In genomic region chr13:32408296-32408998, GRCh38 we compare ENCODE assay signal across 13 cellular contexts. TPM values are rescaled to one million over a fixed set of nuclear protein-coding genes. Genes with fewer than 3 reads are reported as not detected.
DNase-seq lines count a peak whose midpoint lies in the region; ATAC-seq and TF ChIP-seq lines count a peak whose summit lies in the region.
"Had no signal": no experiment of that assay in that cellular context is flagged by ENCODE, and none has a peak within 500 bp of the region (broad histone marks: within the 10 kb centered on the region; RNA-seq: fewer than 3 reads in every experiment).

No MANE protein-coding gene starts in this region.

- H3K9me3 Mint-ChIP-seq in activated T-cell treated with anti-CD3 and anti-CD28 coated beads, Interleukin-2, amount 50 U/mL, for 72 hours, result no peaks in the 10 kb centered on the region
- H3K9me3 Mint-ChIP-seq in stimulated activated effector memory CD8-positive, alpha-beta T cell treated with anti-CD3 and anti-CD28 coated beads, Interleukin-12 subunit alpha, Interleukin-12 subunit beta, amount 100 ng/mL, for 72 hours, result no peaks in the 10 kb centered on the region

- intact Hi-C loops in left ventricle myocardium superior (cut with micrococcal nuclease), result no loop called here

- H3K27ac ChIP-seq in VCaP, result peak overlapping the region; percentile 93
- H3K27ac ChIP-seq: stomach had no signal

- H3K36me3 Mint-ChIP-seq in activated T-cell treated with anti-CD3 and anti-CD28 coated beads, Interleukin-2, amount 50 U/mL, for 72 hours (ENCODE audit: insufficient read depth in 2 of 2), result peaks cover 0 to 5% of the 10 kb centered on the region in 2 donors
- peaks cover 56% of the 10 kb centered on the region for H3K36me3 Mint-ChIP-seq in stimulated activated effector memory CD8-positive, alpha-beta T cell treated with anti-CD3 and anti-CD28 coated beads, Interleukin-12 subunit alpha, Interleukin-12 subunit beta, amount 100 ng/mL, for 72 hours

- H3K27ac Mint-ChIP-seq in activated T-cell treated with anti-CD3 and anti-CD28 coated beads, Interleukin-2, amount 50 U/mL, for 72 hours, result peak overlapping the region; percentile 45
- H3K27ac Mint-ChIP-seq in stimulated activated effector memory CD8-positive, alpha-beta T cell treated with anti-CD3 and anti-CD28 coated beads, Interleukin-12 subunit alpha, Interleukin-12 subunit beta, amount 100 ng/mL, for 72 hours, result peak overlapping the region; percentile 69

- peak; percentile 36 to 51 for ATAC-seq in activated T-cell treated with anti-CD3 and anti-CD28 coated beads, Interleukin-2, amount 50 U/mL, for 72 hours (replicated peaks in 1 of 2)
- ATAC-seq in GM21619 (IDR thresholded peaks at IDR 0.05; ENCODE audit: unreplicated experiment) (peak; percentile 16), left ventricle myocardium superior (no peak), GM18907 (IDR thresholded peaks at IDR 0.05; ENCODE audit: unreplicated experiment) (no peak)
- no peak for ATAC-seq in stimulated activated effector memory CD8-positive, alpha-beta T cell treated with anti-CD3 and anti-CD28 coated beads, Interleukin-12 subunit alpha, Interleukin-12 subunit beta, amount 100 ng/mL, for 72 hours

- no peaks in the 10 kb centered on the region for H3K27me3 Mint-ChIP-seq in activated T-cell treated with anti-CD3 and anti-CD28 coated beads, Interleukin-2, amount 50 U/mL, for 72 hours (ENCODE audit: low read depth)

- TF ChIP-seq CTCF in VCaP (conservative IDR thresholded peaks at IDR 0.05), result no peak

- DNase-seq in activated T-cell treated with anti-CD3 and anti-CD28 coated beads, Interleukin-2, amount 50 U/mL, for 72 hours, result no peak
- DNase-seq in activated T-cell treated with anti-CD3 and anti-CD28 coated beads for 4 hours, result no peak
- DNase-seq in stimulated activated effector memory CD8-positive, alpha-beta T cell treated with anti-CD3 and anti-CD28 coated beads, Interleukin-12 subunit alpha, Interleukin-12 subunit beta, amount 100 ng/mL, for 72 hours (ENCODE audit: low spot score in 2 of 2), result no peak
- no peak for DNase-seq in left ventricle myocardium superior
- DNase-seq in activated gamma-delta T cell treated with Interleukin-2 at 50 U/mL for 16 hours, result no peak
- DNase-seq: foreskin fibroblast; GDM1; NCI-H446 treated with DMSO at 0.1 percent for 48 hours; stimulated activated CD4-positive, alpha-beta T cell treated with anti-CD3 and anti-CD28 coated beads, Interleukin-4, amount 100 ng/mL, for 4 hours; stomach had no signal

- peak overlapping the region; percentile 67 to 80 for H3K4me3 Mint-ChIP-seq in activated T-cell treated with anti-CD3 and anti-CD28 coated beads, Interleukin-2, amount 50 U/mL, for 72 hours
- peak overlapping the region; percentile 36 for H3K4me3 Mint-ChIP-seq in stimulated activated effector memory CD8-positive, alpha-beta T cell treated with anti-CD3 and anti-CD28 coated beads, Interleukin-12 subunit alpha, Interleukin-12 subunit beta, amount 100 ng/mL, for 72 hours

- peaks cover 30% of the 10 kb centered on the region for H3K4me1 Mint-ChIP-seq in activated T-cell treated with anti-CD3 and anti-CD28 coated beads, Interleukin-2, amount 50 U/mL, for 72 hours (ENCODE audit: low read depth)
- H3K4me1 Mint-ChIP-seq in stimulated activated effector memory CD8-positive, alpha-beta T cell treated with anti-CD3 and anti-CD28 coated beads, Interleukin-12 subunit alpha, Interleukin-12 subunit beta, amount 100 ng/mL, for 72 hours, result peaks cover 25% of the 10 kb centered on the region

RNA-seq across cellular contexts. Expression of gene N4BP2L1, which starts 19.5 kb away (rescaled TPM):
- 10 to 100 TPM; 38.4 to 51.5 TPM for total RNA-seq in activated T-cell treated with anti-CD3 and anti-CD28 coated beads, Interleukin-2, amount 50 U/mL, for 72 hours
- 3.9 TPM for total RNA-seq in left ventricle myocardium superior

Comparison
In these comparisons a context has a peak if more than half of its experiments do, and no peak if none do; other contexts are left out.
1. ATAC-seq: peak in activated T-cell treated with anti-CD3 and anti-CD28 coated beads, Interleukin-2, amount 50 U/mL, for 72 hours (2 of 2) and GM21619 (single experiment); none in stimulated activated effector memory CD8-positive, alpha-beta T cell treated with anti-CD3 and anti-CD28 coated beads, Interleukin-12 subunit alpha, Interleukin-12 subunit beta, amount 100 ng/mL, for 72 hours (single experiment), left ventricle myocardium superior (single experiment) and GM18907 (single experiment).